In genomic region chrX:109847257-109848187, GRCh38 we compare ENCODE assay signal across 10 cellular contexts.
A peak's percentile ranks its signal among the peaks of the same experiment; 100 is the strongest.
DNase-seq lines count a peak whose midpoint lies in the region; ATAC-seq, FAIRE-seq and TF ChIP-seq lines count a peak whose summit lies in the region.
"Had no signal": no experiment of that assay in that cellular context is flagged by ENCODE, and none has a peak within 500 bp of the region (broad histone marks: within the 10 kb centered on the region; RNA-seq: fewer than 3 reads in every experiment).

No MANE protein-coding gene starts in this region.

- dilution Hi-C loops in keratinocyte (cut with MboI; ENCODE audit: extremely low pct_ligation_motif_present, low sequenced_read_pairs): no loop called here

- no peak for DNase-seq in activated naive CD8-positive, alpha-beta T cell treated with anti-CD3 and anti-CD28 coated beads, Interleukin-2, amount 50 U/mL, for 24 hours
- DNase-seq in activated naive CD8-positive, alpha-beta T cell treated with anti-CD3 and anti-CD28 coated beads for 36 hours: no peak
- DNase-seq in amniotic epithelial cell (ENCODE audit: low read depth): peak; percentile 94
- peak; percentile 38 for DNase-seq in keratinocyte (ENCODE audit: low read depth, low spot score)
- peak; percentile 7 for DNase-seq in urothelium cell line (ENCODE audit: low spot score)
- DNase-seq in NCI-H2107 (lab: John Stamatoyannopoulos, UW): no peak
- DNase-seq in stimulated activated CD4-positive, alpha-beta T cell treated with anti-CD3 and anti-CD28 coated beads, Interleukin-2, amount 100 ng/mL, for 24 hours: no peak
- no peak for DNase-seq in activated naive CD4-positive, alpha-beta T cell (lab: John Stamatoyannopoulos, UW)
- DNase-seq: CD4-positive, alpha-beta T cell; NCI-H446 had no signal

- FAIRE-seq in keratinocyte (lab: Jason Lieb, UNC): peak; percentile 77
- no peak for FAIRE-seq in urothelium cell line (lab: Jason Lieb, UNC)

- H3K36me3 Mint-ChIP-seq in activated naive CD8-positive, alpha-beta T cell treated with anti-CD3 and anti-CD28 coated beads, Interleukin-2, amount 50 U/mL, for 24 hours (ENCODE audit: low read depth): no peaks in the 10 kb centered on the region
- no peaks in the 10 kb centered on the region for H3K36me3 Mint-ChIP-seq in activated naive CD8-positive, alpha-beta T cell treated with anti-CD3 and anti-CD28 coated beads for 36 hours

- no peak overlapping the region for H3K9ac ChIP-seq in keratinocyte (ENCODE audit: control insufficient read depth, extremely low read depth, insufficient read depth, low read length)

- peaks cover 2% of the 10 kb centered on the region for H3K27me3 Mint-ChIP-seq in activated naive CD8-positive, alpha-beta T cell treated with anti-CD3 and anti-CD28 coated beads, Interleukin-2, amount 50 U/mL, for 24 hours
- H3K27me3 Mint-ChIP-seq in activated naive CD8-positive, alpha-beta T cell treated with anti-CD3 and anti-CD28 coated beads for 36 hours: no peaks in the 10 kb centered on the region
- H3K27me3 Mint-ChIP-seq: CD4-positive, alpha-beta T cell had no signal

- no peak overlapping the region for H3K4me3 ChIP-seq in keratinocyte (ENCODE audit: control insufficient read depth in 2 of 3, extremely low read depth in 1 of 3, insufficient read depth in 2 of 3, low read depth in 1 of 3, low read length in 3 of 3)

- peak overlapping the region; percentile 37 for H3K27ac ChIP-seq in keratinocyte (ENCODE audit: control insufficient read depth, insufficient read depth, low read length)

- H3K79me2 ChIP-seq in keratinocyte (ENCODE audit: control insufficient read depth, insufficient read depth, low read length): no peaks in the 10 kb centered on the region

- H4K20me1 ChIP-seq in keratinocyte (ENCODE audit: control insufficient read depth, extremely low read depth, insufficient read depth, low read length): no peaks in the 10 kb centered on the region

- no peaks in the 10 kb centered on the region for H3K9me1 ChIP-seq in keratinocyte (ENCODE audit: control insufficient read depth, extremely low read depth, insufficient read depth, low read length)

- H3K27ac Mint-ChIP-seq in activated naive CD8-positive, alpha-beta T cell treated with anti-CD3 and anti-CD28 coated beads, Interleukin-2, amount 50 U/mL, for 24 hours: peak overlapping the region; percentile 45
- H3K27ac Mint-ChIP-seq in activated naive CD8-positive, alpha-beta T cell treated with anti-CD3 and anti-CD28 coated beads for 36 hours: no peak overlapping the region
- H3K27ac Mint-ChIP-seq: CD4-positive, alpha-beta T cell had no signal

- no peaks in the 10 kb centered on the region for H3K36me3 ChIP-seq in keratinocyte (ENCODE audit: control insufficient read depth in 2 of 2, extremely low read depth in 1 of 2, insufficient read depth in 2 of 2, low read length in 2 of 2)

- H3K9me3 ChIP-seq in keratinocyte (ENCODE audit: control insufficient read depth, low read depth, low read length): no peaks in the 10 kb centered on the region

- H3K4me2 ChIP-seq in keratinocyte (ENCODE audit: control insufficient read depth, extremely low read depth, insufficient read depth, low read depth, low read length): peak overlapping the region; percentile 27

- peaks cover 38% of the 10 kb centered on the region for H3K4me1 Mint-ChIP-seq in activated naive CD8-positive, alpha-beta T cell treated with anti-CD3 and anti-CD28 coated beads, Interleukin-2, amount 50 U/mL, for 24 hours
- H3K4me1 Mint-ChIP-seq in activated naive CD8-positive, alpha-beta T cell treated with anti-CD3 and anti-CD28 coated beads for 36 hours: peaks cover 1% of the 10 kb centered on the region

- peak; percentile 26 for ATAC-seq in activated naive CD8-positive, alpha-beta T cell treated with anti-CD3 and anti-CD28 coated beads, Interleukin-2, amount 50 U/mL, for 24 hours

- no peak overlapping the region for H3K4me3 Mint-ChIP-seq in activated naive CD8-positive, alpha-beta T cell treated with anti-CD3 and anti-CD28 coated beads, Interleukin-2, amount 50 U/mL, for 24 hours
- H3K4me3 Mint-ChIP-seq in activated naive CD8-positive, alpha-beta T cell treated with anti-CD3 and anti-CD28 coated beads for 36 hours: no peak overlapping the region
- H3K4me3 Mint-ChIP-seq: CD4-positive, alpha-beta T cell had no signal

- peaks cover 7% of the 10 kb centered on the region for H3K4me1 ChIP-seq in keratinocyte (ENCODE audit: control insufficient read depth, extremely low read depth, insufficient read depth, low read length)

- peaks cover 3% of the 10 kb centered on the region for H3K27me3 ChIP-seq in keratinocyte (ENCODE audit: control insufficient read depth, extremely low read depth, insufficient read depth, low read length)

- H2AFZ ChIP-seq in keratinocyte (ENCODE audit: control insufficient read depth, low read length): no peak overlapping the region

- H3K9me3 Mint-ChIP-seq in activated naive CD8-positive, alpha-beta T cell treated with anti-CD3 and anti-CD28 coated beads, Interleukin-2, amount 50 U/mL, for 24 hours: no peaks in the 10 kb centered on the region
- no peaks in the 10 kb centered on the region for H3K9me3 Mint-ChIP-seq in activated naive CD8-positive, alpha-beta T cell treated with anti-CD3 and anti-CD28 coated beads for 36 hours
- H3K9me3 Mint-ChIP-seq: CD4-positive, alpha-beta T cell had no signal

- TF ChIP-seq CTCF in keratinocyte (optimal IDR thresholded peaks at IDR 0.05 in 1 of 3, IDR thresholded peaks at IDR 0.05 in 1 of 3, conservative IDR thresholded peaks at IDR 0.05 in 1 of 3; ENCODE audit: extremely low read depth in 1 of 3, insufficient read depth in 2 of 3, low read length in 3 of 3): no peak

Comparison
In these comparisons a context has a peak if more than half of its experiments do, and no peak if none do; other contexts are left out.
1. DNase-seq: peak in amniotic epithelial cell (single experiment), keratinocyte (single experiment) and urothelium cell line (single experiment); none in activated naive CD8-positive, alpha-beta T cell treated with anti-CD3 and anti-CD28 coated beads, Interleukin-2, amount 50 U/mL, for 24 hours (single experiment), activated naive CD8-positive, alpha-beta T cell treated with anti-CD3 and anti-CD28 coated beads for 36 hours (single experiment), NCI-H2107 (single experiment), stimulated activated CD4-positive, alpha-beta T cell treated with anti-CD3 and anti-CD28 coated beads, Interleukin-2, amount 100 ng/mL, for 24 hours (0 of 2) and activated naive CD4-positive, alpha-beta T cell (0 of 4).